14 cellular contexts compared by ENCODE assay signal in genomic region chr6:139732451-139732850, GRCh38.
DNase-seq lines count a peak whose midpoint lies in the region; ATAC-seq, FAIRE-seq and TF ChIP-seq lines count a peak whose summit lies in the region.
"Had no signal": no experiment of that assay in that cellular context is flagged by ENCODE, and none has a peak within 500 bp of the region (broad histone marks: within the 10 kb centered on the region; RNA-seq: fewer than 3 reads in every experiment).

No MANE protein-coding gene starts in this region.

- no peaks in the 10 kb centered on the region for H3K36me3 ChIP-seq in thyroid gland
- no peaks in the 10 kb centered on the region for H3K36me3 ChIP-seq in upper lobe of right lung

- DNase-seq in HT-29 (ENCODE audit: low spot score) (peak; percentile 29), amniotic epithelial cell (ENCODE audit: low read depth) (peak; percentile 89), glomerular visceral epithelial cell (ENCODE audit: extremely low spot score) (peak; percentile 72), thyroid gland (peak; percentile 51 to 62), GM19239 (ENCODE audit: insufficient read length, low spot score) (no peak), upper lobe of right lung (no peak)
- DNase-seq: amniotic stem cell; DMS79 treated with DMSO at 0.1 percent for 48 hours; foreskin melanocyte; KG1; NCI-H446 treated with DMSO at 0.1 percent for 48 hours; stimulated activated naive CD8-positive, alpha-beta T cell treated with anti-CD3 and anti-CD28 coated beads, Interleukin-15, amount 100 ng/mL, for 72 hours had no signal

- H3K4me3 ChIP-seq in thyroid gland (replicated peaks in 1 of 3) (no peak overlapping the region), upper lobe of right lung (no peak overlapping the region)

- intact Hi-C loops in thyroid gland (cut with DNase I): no loop called here
- intact Hi-C loops in upper lobe of right lung (cut with DNase I): no loop called here

- TF ChIP-seq POLR2A in thyroid gland (IDR thresholded peaks at IDR 0.05): peak in 1 of 2 donors; percentile 29

- H3K27me3 ChIP-seq in thyroid gland: no peaks in the 10 kb centered on the region
- H3K27me3 ChIP-seq in upper lobe of right lung: no peaks in the 10 kb centered on the region

- TF ChIP-seq CTCF in thyroid gland (IDR thresholded peaks at IDR 0.05) (no peak), upper lobe of right lung (IDR thresholded peaks at IDR 0.05) (no peak)

- no peak for ATAC-seq in HG03280 (IDR thresholded peaks at IDR 0.05; ENCODE audit: unreplicated experiment)
- no peak for ATAC-seq in HG03095 (IDR thresholded peaks at IDR 0.05; ENCODE audit: unreplicated experiment)
- ATAC-seq in upper lobe of right lung: no peak
- ATAC-seq: stimulated activated naive CD8-positive, alpha-beta T cell treated with anti-CD3 and anti-CD28 coated beads, Interleukin-15, amount 100 ng/mL, for 72 hours had no signal

- WGBS in thyroid gland, 2 donors: 37 to 42% methylated on average over 3 of the region's 3 CpGs

- H3K9me3 ChIP-seq in thyroid gland (no peaks in the 10 kb centered on the region), upper lobe of right lung (no peaks in the 10 kb centered on the region)

- H3K27ac ChIP-seq in thyroid gland (peak overlapping the region in 2 of 3 donors; percentile 24 to 71), upper lobe of right lung (no peak overlapping the region)

- H3K4me1 ChIP-seq in thyroid gland: peaks cover 7 to 12% of the 10 kb centered on the region in 2 donors
- peaks cover 7% of the 10 kb centered on the region for H3K4me1 ChIP-seq in upper lobe of right lung

- FAIRE-seq in GM19239 (lab: Jason Lieb, UNC): no peak

Comparison
In these comparisons a context has a peak if more than half of its experiments do, and no peak if none do; other contexts are left out.
1. DNase-seq: peak in HT-29 (single experiment), amniotic epithelial cell (single experiment), glomerular visceral epithelial cell (single experiment) and thyroid gland (2 of 2); none in GM19239 (single experiment) and upper lobe of right lung (single experiment).